ENCODE assay signal across 8 cellular contexts in the genomic region with DNA sequence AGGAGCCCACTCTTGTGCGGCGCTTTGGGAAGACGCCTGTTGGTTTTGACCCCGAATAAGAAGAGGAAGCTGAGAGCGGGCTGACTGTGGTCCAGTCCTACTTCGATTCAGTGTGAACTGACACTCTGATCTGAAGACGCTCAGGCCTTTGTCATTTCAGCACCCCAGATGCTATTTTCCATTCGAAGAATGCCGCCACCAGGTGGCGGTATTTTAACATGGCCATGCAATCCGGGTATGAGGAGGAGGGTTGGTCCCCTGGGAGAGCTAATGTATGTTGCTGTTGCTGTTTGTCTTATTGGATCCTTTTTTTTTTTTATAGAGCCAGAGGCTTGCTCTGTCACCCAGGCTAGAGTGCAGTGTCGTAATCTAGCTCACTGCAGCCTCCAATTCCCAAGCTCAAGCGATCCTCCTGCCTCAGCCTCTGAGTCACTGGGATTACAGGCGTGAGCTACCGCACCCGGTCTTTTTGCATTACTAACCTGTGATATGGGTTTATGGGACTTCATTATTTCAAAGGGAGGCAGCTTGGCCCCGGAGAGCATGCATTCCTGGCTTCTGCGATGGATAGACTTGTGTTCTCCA. TPM values are rescaled to one million over a fixed set of nuclear protein-coding genes. Genes with fewer than 3 reads are reported as not detected.
DNase-seq lines count a peak whose midpoint lies in the region; ATAC-seq, FAIRE-seq and TF ChIP-seq lines count a peak whose summit lies in the region.

No MANE protein-coding gene starts in this region.

- peak; percentile 40 for FAIRE-seq in RCC 7860 (lab: Jason Lieb, UNC)

- peaks cover 25% of the 10 kb centered on the region for H3K4me1 ChIP-seq in Karpas-422 (ENCODE audit: low read length)

- H3K4me2 ChIP-seq in Karpas-422 (ENCODE audit: low read depth, low read length, poor library complexity, severe bottlenecking): peak overlapping the region; percentile 97

- no peaks in the 10 kb centered on the region for H3K9me3 ChIP-seq in Karpas-422 (ENCODE audit: low read length)

- H3K4me3 Mint-ChIP-seq in activated T-helper 1 cell treated with anti-CD3 and anti-CD28 coated beads, Interleukin-12 subunit alpha, Interleukin-12 subunit beta, Interleukin-2, Interleukin-4 antibody, amounts not matched to agents 30 ng/mL and 10 ng/mL and 1 ng/mL, durations not matched to agents 14 hours and 24 hours and 36 hours: peak overlapping the region; percentile 87
- H3K4me3 Mint-ChIP-seq in nephron: peak overlapping the region; percentile 87 to 90 (median 88)

- H3K79me2 ChIP-seq in Karpas-422 (ENCODE audit: low read length): peaks cover 43% of the 10 kb centered on the region

- 0 out of 2 replicates have a peak, but pooled peaks cover 4% of the 10 kb centered on the region for H3K36me3 ChIP-seq in Karpas-422 (ENCODE audit: insufficient read depth, low read length)

- no peaks in the 10 kb centered on the region for H3K27me3 Mint-ChIP-seq in activated T-helper 1 cell treated with anti-CD3 and anti-CD28 coated beads, Interleukin-12 subunit alpha, Interleukin-12 subunit beta, Interleukin-2, Interleukin-4 antibody, amounts not matched to agents 30 ng/mL and 10 ng/mL and 1 ng/mL, durations not matched to agents 14 hours and 24 hours and 36 hours (ENCODE audit: insufficient read depth)
- H3K27me3 Mint-ChIP-seq in nephron (ENCODE audit: low read depth): no peaks in the 10 kb centered on the region

- H3K9me3 Mint-ChIP-seq in activated T-helper 1 cell treated with anti-CD3 and anti-CD28 coated beads, Interleukin-12 subunit alpha, Interleukin-12 subunit beta, Interleukin-2, Interleukin-4 antibody, amounts not matched to agents 30 ng/mL and 10 ng/mL and 1 ng/mL, durations not matched to agents 14 hours and 24 hours and 36 hours: no peaks in the 10 kb centered on the region
- no peaks in the 10 kb centered on the region for H3K9me3 Mint-ChIP-seq in nephron

- peaks cover 9% of the 10 kb centered on the region for H3K36me3 Mint-ChIP-seq in activated T-helper 1 cell treated with anti-CD3 and anti-CD28 coated beads, Interleukin-12 subunit alpha, Interleukin-12 subunit beta, Interleukin-2, Interleukin-4 antibody, amounts not matched to agents 30 ng/mL and 10 ng/mL and 1 ng/mL, durations not matched to agents 14 hours and 24 hours and 36 hours (ENCODE audit: low read depth)
- peaks cover 10% of the 10 kb centered on the region for H3K36me3 Mint-ChIP-seq in nephron (ENCODE audit: low read depth)

- peaks cover 22% of the 10 kb centered on the region for H3K4me1 Mint-ChIP-seq in activated T-helper 1 cell treated with anti-CD3 and anti-CD28 coated beads, Interleukin-12 subunit alpha, Interleukin-12 subunit beta, Interleukin-2, Interleukin-4 antibody, amounts not matched to agents 30 ng/mL and 10 ng/mL and 1 ng/mL, durations not matched to agents 14 hours and 24 hours and 36 hours (ENCODE audit: low read depth)
- H3K4me1 Mint-ChIP-seq in nephron: peaks cover 7% of the 10 kb centered on the region

- peak overlapping the region; percentile 88; the same call in 1 of the 2 replicates for H2AFZ ChIP-seq in Karpas-422 (ENCODE audit: low read length)

- no peaks in the 10 kb centered on the region; the same call in 1 of the 2 replicates for H4K20me1 ChIP-seq in Karpas-422 (ENCODE audit: insufficient read depth, low read depth, low read length)

- H3K9me2 ChIP-seq in Karpas-422 (replicated peaks; ENCODE audit: insufficient read depth, low read length): no peaks in the 10 kb centered on the region

- H3K27ac ChIP-seq in Karpas-422 (ENCODE audit: low read length): peak overlapping the region; percentile 57; the same call in 1 of the 2 replicates

- peak; percentile 76 for DNase-seq in Caki2 (ENCODE audit: low read depth)
- DNase-seq in Karpas-422: peak; percentile 95
- peak; percentile 52 for DNase-seq in RCC 7860 (ENCODE audit: low spot score)
- peak; percentile 79 for DNase-seq in activated T-helper 1 cell treated with anti-CD3 and anti-CD28 coated beads, Interleukin-12 subunit alpha, Interleukin-12 subunit beta, Interleukin-2, Interleukin-4 antibody, amounts not matched to agents 30 ng/mL and 10 ng/mL and 1 ng/mL, durations not matched to agents 14 hours and 24 hours and 36 hours (ENCODE audit: low spot score)
- peak; percentile 91 for DNase-seq in fibroblast of peridontal ligament (ENCODE audit: extremely low read depth)
- peak; percentile 89 for DNase-seq in stimulated activated naive CD8-positive, alpha-beta T cell treated with anti-CD3 and anti-CD28 coated beads, Interleukin-15, Interleukin-2, amounts not matched to agents 100 U/mL and 50 U/mL, for 24 hours

- TF ChIP-seq CTCF in nephron (IDR thresholded peaks at IDR 0.05; ENCODE audit: unreplicated experiment in 3 of 3): peak; percentile 92 to 95 (median 94)

- intact Hi-C loops in activated T-helper 1 cell treated with anti-CD3 and anti-CD28 coated beads, Interleukin-12 subunit alpha, Interleukin-12 subunit beta, Interleukin-2, Interleukin-4 antibody, amounts not matched to agents 30 ng/mL and 10 ng/mL and 1 ng/mL, durations not matched to agents 14 hours and 24 hours and 36 hours (cut with micrococcal nuclease): loop anchor here (1.0 to 10.0 kb wide), 6 partner anchors 58 to 571 kb away; a partner anchor contains a TSS

- in situ Hi-C loops in Caki2 (cut with HindIII; ENCODE audit: low pct_unique_long_range_greater_than_20kb, low sequenced_read_pairs): no loop called here

- H3K27ac Mint-ChIP-seq in activated T-helper 1 cell treated with anti-CD3 and anti-CD28 coated beads, Interleukin-12 subunit alpha, Interleukin-12 subunit beta, Interleukin-2, Interleukin-4 antibody, amounts not matched to agents 30 ng/mL and 10 ng/mL and 1 ng/mL, durations not matched to agents 14 hours and 24 hours and 36 hours: peak overlapping the region; percentile 98
- H3K27ac Mint-ChIP-seq in nephron: peak overlapping the region; percentile 50 to 83 (median 75)

- no peaks in the 10 kb centered on the region for H3K27me3 ChIP-seq in Karpas-422 (ENCODE audit: low read length)

- H3K9ac ChIP-seq in Karpas-422 (ENCODE audit: low read length): peak overlapping the region; percentile 88

- peak; percentile 27 for ATAC-seq in GM21576 (IDR thresholded peaks at IDR 0.05; ENCODE audit: unreplicated experiment)
- peak; percentile 37 for ATAC-seq in stimulated activated naive CD8-positive, alpha-beta T cell treated with anti-CD3 and anti-CD28 coated beads, Interleukin-15, Interleukin-2, amounts not matched to agents 100 U/mL and 50 U/mL, for 24 hours

- peak overlapping the region; percentile 87 for H3K4me3 ChIP-seq in Karpas-422 (ENCODE audit: low read length)

RNA-seq across cellular contexts. Expression of a gene that starts 0.8 kb away (rescaled TPM):
- 19.4 and 58.8 TPM in 2 replicates for total RNA-seq in Caki2 (2014; rRNA removed; shearing (Covaris generic); ENCODE audit: low replicate concordance)
- 43.7 and 53.1 TPM in 2 replicates for total RNA-seq in Karpas-422 (2014; rRNA removed; shearing (Covaris generic); ENCODE audit: low replicate concordance)
- total RNA-seq in activated T-helper 1 cell treated with anti-CD3 and anti-CD28 coated beads, Interleukin-12 subunit alpha, Interleukin-12 subunit beta, Interleukin-2, Interleukin-4 antibody, amounts not matched to agents 30 ng/mL and 10 ng/mL and 1 ng/mL, durations not matched to agents 14 hours and 24 hours and 36 hours: 114 and 120 TPM in 2 replicates

RNA-seq across cellular contexts. Expression of a gene that starts 18.3 kb away (rescaled TPM):
- 2.0 and 11.1 TPM in 2 replicates for total RNA-seq in Caki2 (2014; rRNA removed; shearing (Covaris generic); ENCODE audit: low replicate concordance)
- 0.18 TPM in 1 of 2 replicates, not detected in the other for total RNA-seq in Karpas-422 (2014; rRNA removed; shearing (Covaris generic); ENCODE audit: low replicate concordance)
- 1.9 and 2.6 TPM in 2 replicates for total RNA-seq in activated T-helper 1 cell treated with anti-CD3 and anti-CD28 coated beads, Interleukin-12 subunit alpha, Interleukin-12 subunit beta, Interleukin-2, Interleukin-4 antibody, amounts not matched to agents 30 ng/mL and 10 ng/mL and 1 ng/mL, durations not matched to agents 14 hours and 24 hours and 36 hours

RNA-seq across cellular contexts. Expression of a gene that starts 24.1 kb away (rescaled TPM):
- 18.8 and 19.2 TPM in 2 replicates for total RNA-seq in Caki2 (2014; rRNA removed; shearing (Covaris generic); ENCODE audit: low replicate concordance)
- total RNA-seq in Karpas-422 (2014; rRNA removed; shearing (Covaris generic); ENCODE audit: low replicate concordance): 9.8 and 22.0 TPM in 2 replicates
- 21.3 and 22.4 TPM in 2 replicates for total RNA-seq in activated T-helper 1 cell treated with anti-CD3 and anti-CD28 coated beads, Interleukin-12 subunit alpha, Interleukin-12 subunit beta, Interleukin-2, Interleukin-4 antibody, amounts not matched to agents 30 ng/mL and 10 ng/mL and 1 ng/mL, durations not matched to agents 14 hours and 24 hours and 36 hours

RNA-seq across cellular contexts. Expression of a gene that starts 29.6 kb away (rescaled TPM):
- total RNA-seq in Caki2 (2014; rRNA removed; shearing (Covaris generic); ENCODE audit: low replicate concordance): not detected in 2 replicates
- total RNA-seq in Karpas-422 (2014; rRNA removed; shearing (Covaris generic); ENCODE audit: low replicate concordance): not detected in 2 replicates
- 6.9 and 7.5 TPM in 2 replicates for total RNA-seq in activated T-helper 1 cell treated with anti-CD3 and anti-CD28 coated beads, Interleukin-12 subunit alpha, Interleukin-12 subunit beta, Interleukin-2, Interleukin-4 antibody, amounts not matched to agents 30 ng/mL and 10 ng/mL and 1 ng/mL, durations not matched to agents 14 hours and 24 hours and 36 hours

RNA-seq across cellular contexts. Expression of a gene that starts 40.6 kb away (rescaled TPM):
- total RNA-seq in Caki2 (2014; rRNA removed; shearing (Covaris generic); ENCODE audit: low replicate concordance): 5.0 and 8.6 TPM in 2 replicates
- 10.4 and 14.4 TPM in 2 replicates for total RNA-seq in Karpas-422 (2014; rRNA removed; shearing (Covaris generic); ENCODE audit: low replicate concordance)
- total RNA-seq in activated T-helper 1 cell treated with anti-CD3 and anti-CD28 coated beads, Interleukin-12 subunit alpha, Interleukin-12 subunit beta, Interleukin-2, Interleukin-4 antibody, amounts not matched to agents 30 ng/mL and 10 ng/mL and 1 ng/mL, durations not matched to agents 14 hours and 24 hours and 36 hours: 47.6 and 51.9 TPM in 2 replicates

Comparison
In these comparisons a context has a peak if more than half of its experiments do, and no peak if none do; other contexts are left out.
1. Peak in every context shown above with its lines: DNase-seq, ATAC-seq, H3K4me3 ChIP-seq and H3K27ac ChIP-seq.